11 cellular contexts compared by ENCODE assay signal in genomic region chr14:76138758-76139723, GRCh38. TPM values are rescaled to one million over a fixed set of nuclear protein-coding genes. Genes with fewer than 3 reads are reported as not detected.
DNase-seq lines count a peak whose midpoint lies in the region; ATAC-seq and TF ChIP-seq lines count a peak whose summit lies in the region.
"Had no signal": no experiment of that assay in that cellular context is flagged by ENCODE, and none has a peak within 500 bp of the region (broad histone marks: within the 10 kb centered on the region; RNA-seq: fewer than 3 reads in every experiment).

No MANE protein-coding gene starts in this region.

- intact Hi-C loops in cardiac septum (cut with DNase I) = no loop called here

- H3K27me3 ChIP-seq in cardiac muscle cell (peaks cover 15% of the 10 kb centered on the region), upper lobe of left lung (peaks cover 0 to 24% (median 13%) of the 10 kb centered on the region in 4 donors)

- H3K36me3 ChIP-seq in cardiac muscle cell (no peaks in the 10 kb centered on the region), upper lobe of left lung (no peaks in the 10 kb centered on the region)
- H3K36me3 ChIP-seq: BE2C, SJSA1 had no signal

- TF ChIP-seq CTCF in cardiac muscle cell (IDR thresholded peaks at IDR 0.05; ENCODE audit: low read depth, low read length) (no peak), epithelial cell of proximal tubule (conservative IDR thresholded peaks at IDR 0.05; ENCODE audit: low read depth, low read length) (no peak), upper lobe of left lung (IDR thresholded peaks at IDR 0.05) (no peak)

- peak; percentile 14 to 60 for DNase-seq in cardiac muscle cell (ENCODE audit: low read depth in 1 of 2, low spot score in 1 of 2)
- no peak for DNase-seq in cardiac septum (ENCODE audit: low spot score)
- DNase-seq in epithelial cell of proximal tubule (ENCODE audit: low read depth) = no peak
- DNase-seq in naive B cell = no peak
- peak in 1 of 2 donors; percentile 83 for DNase-seq in upper lobe of left lung
- DNase-seq in NCI-H2107 (lab: John Stamatoyannopoulos, UW) = no peak
- no peak for DNase-seq in DMS53 (lab: John Stamatoyannopoulos, UW)
- DNase-seq in activated CD4-positive, alpha-beta T cell treated with anti-CD3 and anti-CD28 coated beads, Interleukin-2, amount 50 U/mL, for 4 hours = no peak
- DNase-seq: BE2C, NCI-H2081 had no signal

- no peak overlapping the region for H3K27ac ChIP-seq in cardiac muscle cell
- H3K27ac ChIP-seq in upper lobe of left lung = no peak overlapping the region
- H3K27ac ChIP-seq: SJSA1 had no signal

- H3K4me1 ChIP-seq in cardiac muscle cell (ENCODE audit: low read depth) (no peaks in the 10 kb centered on the region), upper lobe of left lung (peaks cover 5 to 20% (median 9%) of the 10 kb centered on the region in 4 donors)
- H3K4me1 ChIP-seq: BE2C, SJSA1 had no signal

- H3K9me3 ChIP-seq in cardiac muscle cell (ENCODE audit: low read depth) (no peaks in the 10 kb centered on the region), upper lobe of left lung (peaks cover 6 to 11% (median 10%) of the 10 kb centered on the region in 4 donors)
- H3K9me3 ChIP-seq: BE2C, SJSA1 had no signal

- WGBS in upper lobe of left lung, 2 donors = 16 to 26% methylated on average over 21 to 37 of the region's 50 CpGs

- no peak for ATAC-seq in naive B cell (ENCODE audit: low read depth in 2 of 2)
- ATAC-seq in upper lobe of left lung (ENCODE audit: low FRiP score in 2 of 2) = peak in 1 of 2 donors; percentile 52

- peak overlapping the region in 1 of 6 donors; percentile 57 for H3K27ac Mint-ChIP-seq in naive B cell

- peaks cover 8 to 38% (median 21%) of the 10 kb centered on the region in 7 donors for H3K9me3 Mint-ChIP-seq in naive B cell

- no peak for TF ChIP-seq POLR2A in upper lobe of left lung (IDR thresholded peaks at IDR 0.05)

- peaks cover 6 to 14% (median 12%) of the 10 kb centered on the region in 3 donors for H3K4me1 Mint-ChIP-seq in naive B cell

- H3K4me3 Mint-ChIP-seq in naive B cell = peak overlapping the region in 5 of 8 donors; percentile 6 to 81 (median 45)

- TF ChIP-seq EP300 in upper lobe of left lung (IDR thresholded peaks at IDR 0.05) = no peak

- peaks cover 49 to 80% (median 69%) of the 10 kb centered on the region in 3 donors for H3K27me3 Mint-ChIP-seq in naive B cell

- H3K4me3 ChIP-seq in cardiac muscle cell = peak overlapping the region; percentile 33
- H3K4me3 ChIP-seq in epithelial cell of proximal tubule (ENCODE audit: low read depth, low read length) = peak overlapping the region; percentile 7
- H3K4me3 ChIP-seq in upper lobe of left lung = peak overlapping the region in 3 of 4 donors; percentile 13 to 35 (median 33)
- H3K4me3 ChIP-seq: SJSA1 had no signal

- peaks cover 11 to 26% of the 10 kb centered on the region in 2 donors for H3K36me3 Mint-ChIP-seq in naive B cell

RNA-seq across cellular contexts. Expression of gene GPATCH2L, which starts 12.7 kb away (rescaled TPM):
- total RNA-seq in cardiac muscle cell (49.6 and 91.4 TPM in 2 replicates), cardiac septum (33.2 TPM), epithelial cell of proximal tubule (25.4 and 44.2 TPM in 2 replicates), upper lobe of left lung (10 to 100 TPM; 22.4 to 52.0 (median 39.5) TPM)
- polyA plus RNA-seq in cardiac muscle cell (18.2 and 28.1 TPM in 2 replicates), naive B cell (ENCODE audit: low read depth in 6 of 6) (10 to 100 TPM; 10.7 to 18.1 (median 13.3) TPM)

Comparison
In these comparisons a context has a peak if more than half of its experiments do, and no peak if none do; other contexts are left out.
1. DNase-seq: peak in cardiac muscle cell (2 of 2); none in cardiac septum (single experiment), epithelial cell of proximal tubule (single experiment), naive B cell (single experiment), NCI-H2107 (single experiment), DMS53 (single experiment) and activated CD4-positive, alpha-beta T cell treated with anti-CD3 and anti-CD28 coated beads, Interleukin-2, amount 50 U/mL, for 4 hours (0 of 2).
2. Peak in every context shown above with its lines, with median percentiles within 50 percentile points of each other: H3K4me3 ChIP-seq.